In genomic region chr13:94177041-94177440, GRCh38 we compare ENCODE assay signal across 17 cellular contexts.
DNase-seq lines count a peak whose midpoint lies in the region; ATAC-seq and TF ChIP-seq lines count a peak whose summit lies in the region.
"Had no signal": no experiment of that assay in that cellular context is flagged by ENCODE, and none has a peak within 500 bp of the region (broad histone marks: within the 10 kb centered on the region; RNA-seq: fewer than 3 reads in every experiment).

No MANE protein-coding gene starts in this region.

- no peak for TF ChIP-seq EP300 in tibial nerve (IDR thresholded peaks at IDR 0.05)

- no peak overlapping the region for H4K91ac ChIP-seq in mesenchymal stem cell (ENCODE audit: low read length)

- no peak overlapping the region for H2BK5ac ChIP-seq in mesenchymal stem cell (ENCODE audit: low read depth, low read length, poor library complexity, severe bottlenecking)

- no peak overlapping the region for H2BK120ac ChIP-seq in mesenchymal stem cell (ENCODE audit: low read depth, low read length)

- no peak overlapping the region for H2BK12ac ChIP-seq in mesenchymal stem cell (ENCODE audit: low read length in 2 of 2)

- H3K4me3 ChIP-seq in fibroblast of mammary gland (ENCODE audit: control insufficient read depth, low read depth, low read length) (no peak overlapping the region), mesenchymal stem cell (ENCODE audit: insufficient read depth in 1 of 2, low read depth in 1 of 2, low read length in 2 of 2) (no peak overlapping the region), tibial nerve (no peak overlapping the region)
- H3K4me3 ChIP-seq: BLaER1, GM23338, HAP-1 had no signal

- H2AK5ac ChIP-seq in mesenchymal stem cell (ENCODE audit: low read length, severe bottlenecking): no peak overlapping the region

- H3K79me1 ChIP-seq in mesenchymal stem cell (replicated peaks; ENCODE audit: low read length, poor library complexity, severe bottlenecking): no peaks in the 10 kb centered on the region

- no peak overlapping the region for H3K23ac ChIP-seq in mesenchymal stem cell (ENCODE audit: low read length in 2 of 2)

- no peaks in the 10 kb centered on the region for H3K36me3 ChIP-seq in mesenchymal stem cell (ENCODE audit: control insufficient read depth in 1 of 2, insufficient read depth in 2 of 2, low read depth in 1 of 2, low read length in 2 of 2)
- no peaks in the 10 kb centered on the region for H3K36me3 ChIP-seq in tibial nerve
- H3K36me3 ChIP-seq: BLaER1, HAP-1 had no signal

- TF ChIP-seq CTCF in fibroblast of mammary gland (conservative IDR thresholded peaks at IDR 0.05; ENCODE audit: control insufficient read depth, insufficient read depth, low read depth, low read length): no peak
- TF ChIP-seq CTCF in tibial nerve (IDR thresholded peaks at IDR 0.05): no peak

- no peak overlapping the region for H2BK15ac ChIP-seq in mesenchymal stem cell (ENCODE audit: low read depth, poor library complexity, severe bottlenecking)

- H3K4ac ChIP-seq in mesenchymal stem cell (ENCODE audit: low read depth in 1 of 2, low read length in 2 of 2): no peak overlapping the region

- H3K4me2 ChIP-seq in mesenchymal stem cell (ENCODE audit: low read length, poor library complexity, severe bottlenecking): no peak overlapping the region
- H3K4me2 ChIP-seq: BLaER1, GM23338 had no signal

- no CpG with 5 or more reads among the region's 2 CpGs for WGBS in mesenchymal stem cell
- WGBS in tibial nerve, 2 donors: 77 to 88% methylated on average over 2 of the region's 2 CpGs

- H3K4me1 ChIP-seq in mesenchymal stem cell (ENCODE audit: control insufficient read depth, insufficient read depth, low read depth, low read length) (no peaks in the 10 kb centered on the region), tibial nerve (no peaks in the 10 kb centered on the region)
- H3K4me1 ChIP-seq: BLaER1 had no signal

- H3K9me3 ChIP-seq in mesenchymal stem cell (ENCODE audit: control insufficient read depth, low read length) (no peaks in the 10 kb centered on the region), tibial nerve (no peaks in the 10 kb centered on the region)
- H3K9me3 ChIP-seq: BLaER1, Caco-2, HAP-1 had no signal

- no peak overlapping the region for H4K8ac ChIP-seq in mesenchymal stem cell (ENCODE audit: low read length)

- no peak overlapping the region for H3K14ac ChIP-seq in mesenchymal stem cell (ENCODE audit: low read length in 2 of 2)

- H3K18ac ChIP-seq in mesenchymal stem cell (ENCODE audit: low read depth in 1 of 2, low read length in 2 of 2): no peak overlapping the region

- no peak for TF ChIP-seq POLR2A in tibial nerve (IDR thresholded peaks at IDR 0.05)

- peak; percentile 83 for DNase-seq in amniotic epithelial cell (ENCODE audit: low read depth)
- peak; percentile 24 for DNase-seq in fibroblast of mammary gland (ENCODE audit: low read depth)
- peak; percentile 14 for DNase-seq in mesenchymal stem cell
- DNase-seq in iPS-NIHi11 (ENCODE audit: low spot score): no peak
- no peak for DNase-seq in tibial nerve (ENCODE audit: low spot score in 2 of 2)
- DNase-seq: Caco-2; CD4-positive, CD25-positive, alpha-beta regulatory T cell; CD8-positive, alpha-beta T cell; DMS153; DND-41; HFFc6 had no signal

- ATAC-seq in GM19324 (IDR thresholded peaks at IDR 0.05; ENCODE audit: low FRiP score, unreplicated experiment) (no peak), GM18868 (IDR thresholded peaks at IDR 0.05; ENCODE audit: unreplicated experiment) (no peak)
- ATAC-seq: CD8-positive, alpha-beta T cell; GM23338 had no signal

- no peaks in the 10 kb centered on the region for H3K27me3 ChIP-seq in mesenchymal stem cell (ENCODE audit: control insufficient read depth in 1 of 2, insufficient read depth in 1 of 2, low read length in 2 of 2)
- no peaks in the 10 kb centered on the region for H3K27me3 ChIP-seq in tibial nerve
- H3K27me3 ChIP-seq: BLaER1 had no signal

- H2AFZ ChIP-seq in mesenchymal stem cell (ENCODE audit: low read depth, low read length): no peak overlapping the region
- H2AFZ ChIP-seq: GM23338 had no signal

- no peak overlapping the region for H3K9ac ChIP-seq in mesenchymal stem cell (ENCODE audit: low read length)
- H3K9ac ChIP-seq: BLaER1 had no signal

- H3K27ac ChIP-seq in mesenchymal stem cell (ENCODE audit: low read length, poor library complexity, severe bottlenecking) (no peak overlapping the region), tibial nerve (no peak overlapping the region)
- H3K27ac ChIP-seq: BLaER1, C4-2B had no signal

Comparison
In these comparisons a context has a peak if more than half of its experiments do, and no peak if none do; other contexts are left out.
1. DNase-seq: peak in amniotic epithelial cell (single experiment), fibroblast of mammary gland (single experiment) and mesenchymal stem cell (single experiment); none in iPS-NIHi11 (single experiment) and tibial nerve (0 of 2).